In genomic region chrX:118536687-118537461, GRCh38 we compare ENCODE assay signal across 8 cellular contexts. TPM values are rescaled to one million over a fixed set of nuclear protein-coding genes. Genes with fewer than 3 reads are reported as not detected.
DNase-seq lines count a peak whose midpoint lies in the region; ATAC-seq and TF ChIP-seq lines count a peak whose summit lies in the region.

No MANE protein-coding gene starts in this region.

- H3K4me2 ChIP-seq in PC-3 (ENCODE audit: low read length): no peak overlapping the region

- H2AFZ ChIP-seq in PC-3 (ENCODE audit: low read length): peak overlapping the region; percentile 68; the same call in 1 of the 2 replicates

- CTCF ChIA-PET in PC-3 (lab: Charles Lee): no interaction called here

- WGBS in thyroid gland, 2 donors: 5% methylated on average over 6 of the region's 6 CpGs

- H3F3A ChIP-seq in PC-3 (ENCODE audit: low read length, unreplicated experiment): no peaks in the 10 kb centered on the region

- H3K9ac ChIP-seq in PC-3 (ENCODE audit: low read length): no peak overlapping the region

- H3K27ac Mint-ChIP-seq in activated naive CD4-positive, alpha-beta T cell treated with anti-CD3 and anti-CD28 coated beads, Interleukin-2, amount 50 U/mL, for 72 hours: peak overlapping the region; percentile 94

- DNase-seq in AG10803 (ENCODE audit: low read depth): peak; percentile 53
- peak; percentile 10 for DNase-seq in PC-3
- no peak for DNase-seq in activated naive CD4-positive, alpha-beta T cell treated with anti-CD3 and anti-CD28 coated beads, Interleukin-2, amount 50 U/mL, for 72 hours (ENCODE audit: low spot score in 2 of 2)
- DNase-seq in kidney epithelial cell (ENCODE audit: low read depth): no peak
- DNase-seq in thyroid gland: peak; percentile 46 to 51
- no peak for DNase-seq in NCI-H345 (lab: John Stamatoyannopoulos, UW)

- H3K4me3 ChIP-seq in AG10803 (ENCODE audit: low read length) (no peak overlapping the region), PC-3 (ENCODE audit: low read length) (no peak overlapping the region), kidney epithelial cell (ENCODE audit: low read depth, low read length) (no peak overlapping the region), thyroid gland (replicated peaks in 1 of 3) (no peak overlapping the region)

- no peaks in the 10 kb centered on the region for H3K79me2 ChIP-seq in PC-3 (ENCODE audit: low read length)

- no peak overlapping the region for H3K27ac ChIP-seq in PC-3 (ENCODE audit: low read length)
- H3K27ac ChIP-seq in thyroid gland: peak overlapping the region; percentile 33 to 64 (median 48)

- TF ChIP-seq CTCF in AG10803 (conservative IDR thresholded peaks at IDR 0.05; ENCODE audit: low read length): peak; percentile 47
- peak; percentile 61 for TF ChIP-seq CTCF in PC-3 (conservative IDR thresholded peaks at IDR 0.05; ENCODE audit: low read depth, low read length)
- TF ChIP-seq CTCF in kidney epithelial cell (IDR thresholded peaks at IDR 0.05; ENCODE audit: insufficient read depth, low read length, poor library complexity, severe bottlenecking): peak; percentile 39
- TF ChIP-seq CTCF in thyroid gland (IDR thresholded peaks at IDR 0.05): peak in 4 of 6 experiments; percentile 15 to 38 (median 32)

- H3K9me3 ChIP-seq in PC-3 (ENCODE audit: low read length): no peaks in the 10 kb centered on the region
- H3K9me3 ChIP-seq in thyroid gland: no peaks in the 10 kb centered on the region

- H3K36me3 ChIP-seq in PC-3 (ENCODE audit: low read depth, low read length): no peaks in the 10 kb centered on the region
- no peaks in the 10 kb centered on the region for H3K36me3 ChIP-seq in kidney epithelial cell (ENCODE audit: control insufficient read depth, insufficient read depth, low read length)
- no peaks in the 10 kb centered on the region for H3K36me3 ChIP-seq in thyroid gland

- no peaks in the 10 kb centered on the region for H3K9me2 ChIP-seq in PC-3 (replicated peaks; ENCODE audit: low read length)

- peaks cover 3 to 5% of the 10 kb centered on the region in 2 donors for H3K9me3 Mint-ChIP-seq in activated naive CD4-positive, alpha-beta T cell treated with anti-CD3 and anti-CD28 coated beads, Interleukin-2, amount 50 U/mL, for 72 hours

- intact Hi-C loops in PC-3 (cut with micrococcal nuclease): no loop called here
- intact Hi-C loops in thyroid gland (cut with DNase I): no loop called here

- ATAC-seq in GM18868 (IDR thresholded peaks at IDR 0.05; ENCODE audit: unreplicated experiment): peak; percentile 60
- ATAC-seq in HG02981 (IDR thresholded peaks at IDR 0.05; ENCODE audit: unreplicated experiment): peak; percentile 74
- ATAC-seq in PC-3: peak; percentile 27; the same call in 1 of the 2 replicates
- peak; percentile 29 to 72 for ATAC-seq in activated naive CD4-positive, alpha-beta T cell treated with anti-CD3 and anti-CD28 coated beads, Interleukin-2, amount 50 U/mL, for 72 hours

- H3K4me1 ChIP-seq in PC-3 (ENCODE audit: insufficient read depth, low read length): no peaks in the 10 kb centered on the region
- peaks cover 7 to 29% of the 10 kb centered on the region in 2 donors for H3K4me1 ChIP-seq in thyroid gland

- no peaks in the 10 kb centered on the region for H3K27me3 ChIP-seq in PC-3 (ENCODE audit: low read length)
- H3K27me3 ChIP-seq in kidney epithelial cell (ENCODE audit: control insufficient read depth, insufficient read depth, low read length): no peaks in the 10 kb centered on the region
- H3K27me3 ChIP-seq in thyroid gland: no peaks in the 10 kb centered on the region

- H4K20me1 ChIP-seq in PC-3 (ENCODE audit: low read length): no peaks in the 10 kb centered on the region

- TF ChIP-seq POLR2A in thyroid gland (IDR thresholded peaks at IDR 0.05): no peak

- POLR2A ChIA-PET in PC-3 (lab: Charles Lee; ENCODE audit: unreplicated experiment): no interaction called here

- peaks cover 0 to 11% of the 10 kb centered on the region in 2 donors for H3K36me3 Mint-ChIP-seq in activated naive CD4-positive, alpha-beta T cell treated with anti-CD3 and anti-CD28 coated beads, Interleukin-2, amount 50 U/mL, for 72 hours

- no TSS peak for BruUV-seq in PC-3 (replicated peaks; lab: Mats Ljungman, UMichigan)

RNA-seq across cellular contexts. Expression of gene DOCK11, which starts 41.3 kb away (rescaled TPM):
- total RNA-seq in PC-3 (2014; rRNA removed) (3.0 TPM in 2 replicates), kidney epithelial cell (10.9 and 11.1 TPM in 2 replicates), thyroid gland (10 to 100 TPM; 36.0 to 50.0 (median 41.1) TPM)
- 10 to 100 TPM; 41.6 to 44.9 TPM for total RNA-seq in activated naive CD4-positive, alpha-beta T cell treated with anti-CD3 and anti-CD28 coated beads, Interleukin-2, amount 50 U/mL, for 72 hours

Comparison
In these comparisons a context has a peak if more than half of its experiments do, and no peak if none do; other contexts are left out.
1. DNase-seq: peak in AG10803 (single experiment), PC-3 (single experiment) and thyroid gland (2 of 2); none in activated naive CD4-positive, alpha-beta T cell treated with anti-CD3 and anti-CD28 coated beads, Interleukin-2, amount 50 U/mL, for 72 hours (0 of 2), kidney epithelial cell (single experiment) and NCI-H345 (single experiment).
2. Peak in every context shown above with its lines, with median percentiles within 50 percentile points of each other: CTCF ChIP-seq and ATAC-seq.